Comparison of ENCODE assay signal across 8 cellular contexts in genomic region chr2:85888745-85889647, GRCh38. TPM values are rescaled to one million over a fixed set of nuclear protein-coding genes. Genes with fewer than 3 reads are reported as not detected.
DNase-seq lines count a peak whose midpoint lies in the region; ATAC-seq and TF ChIP-seq lines count a peak whose summit lies in the region.

Gene ST3GAL5 (minus strand): TSS chr2:85888990. CDS start chr2:85888905, 85 bp downstream.

- H3K27ac ChIP-seq in WERI-Rb-1 (no peak within 1 kb of the TSS), breast epithelium (peak within 1 kb of the TSS; percentile 85 to 90), spleen (peak within 1 kb of the TSS; percentile 88 to 96 (median 91))

- DNase-seq in A172 (ENCODE audit: low spot score) = peak; percentile 67
- peak; percentile 67 for DNase-seq in NCI-H2196 (lab: John Stamatoyannopoulos, UW; ENCODE audit: unreplicated experiment)
- peak; percentile 87 for DNase-seq in WERI-Rb-1
- peak; percentile 73 to 77 for DNase-seq in breast epithelium (ENCODE audit: low spot score in 2 of 2)
- peak; percentile 96 for DNase-seq in iPS-NIHi7 (ENCODE audit: extremely low spot score)
- DNase-seq in spleen = peak; percentile 97

- TF ChIP-seq POLR2A in breast epithelium (IDR thresholded peaks at IDR 0.05) = no peak
- peak in 2 of 3 donors; percentile 8 to 82 for TF ChIP-seq POLR2A in spleen (IDR thresholded peaks at IDR 0.05)

- intact Hi-C loops in breast epithelium (cut with DNase I; ENCODE audit: low total_unique reads) = no loop called here
- intact Hi-C loops in spleen (cut with DNase I; ENCODE audit: low total_unique reads) = loop anchor here (5.0 kb wide), 2 partner anchors 57 to 188 kb away; no protein-coding TSS in a partner anchor

- no peaks in the 10 kb centered on the region for H3K36me3 ChIP-seq in WERI-Rb-1
- no peaks in the 10 kb centered on the region for H3K36me3 ChIP-seq in breast epithelium
- peaks cover 0 to under 1% (median 0%) of the 10 kb centered on the region in 6 donors for H3K36me3 ChIP-seq in spleen

- peak within 1 kb of the TSS; percentile 64 for H3K4me3 ChIP-seq in WERI-Rb-1 (ENCODE audit: low read depth, low read length)
- H3K4me3 ChIP-seq in breast epithelium = peak within 1 kb of the TSS; percentile 77 to 88 (median 82)
- peak within 1 kb of the TSS; percentile 65 to 95 (median 86) for H3K4me3 ChIP-seq in spleen

- 0 to 1% (median 0%) methylated on average over 27 to 86 of the region's 86 CpGs for WGBS in spleen, 5 donors

- H3K27me3 ChIP-seq in WERI-Rb-1 (ENCODE audit: insufficient read depth, low read depth, severe bottlenecking) (no peaks in the 10 kb centered on the region), breast epithelium (no peaks in the 10 kb centered on the region), spleen (replicated peaks in 1 of 7) (peaks cover 0 to 8% (median 0%) of the 10 kb centered on the region in 7 donors)

- H3K4me1 ChIP-seq in breast epithelium = peaks cover 0 to 22% of the 10 kb centered on the region in 2 donors
- H3K4me1 ChIP-seq in spleen = peaks cover 37 to 92% (median 82%) of the 10 kb centered on the region in 6 donors

- TF ChIP-seq CTCF in WERI-Rb-1 (IDR thresholded peaks at IDR 0.05; ENCODE audit: low read depth, low read length) = peak; percentile 74
- peak in 2 of 3 donors; percentile 16 to 45 for TF ChIP-seq CTCF in breast epithelium (IDR thresholded peaks at IDR 0.05)
- peak; percentile 59 to 91 (median 82) for TF ChIP-seq CTCF in spleen (IDR thresholded peaks at IDR 0.05 in 8 of 11, conservative IDR thresholded peaks at IDR 0.05 in 3 of 11)

- ATAC-seq in GM18519 (IDR thresholded peaks at IDR 0.05; ENCODE audit: low FRiP score, unreplicated experiment) (peak; percentile 70), HG03060 (IDR thresholded peaks at IDR 0.05; ENCODE audit: low read depth, unreplicated experiment) (peak; percentile 54)

- H3K9me3 ChIP-seq in WERI-Rb-1 (ENCODE audit: severe bottlenecking) (no peaks in the 10 kb centered on the region), breast epithelium (no peaks in the 10 kb centered on the region), spleen (no peaks in the 10 kb centered on the region)

RNA-seq across cellular contexts. Expression of gene ST3GAL5, which starts in this region (rescaled TPM):
- total RNA-seq in A172 (2014; rRNA removed; shearing (Covaris generic)) = 18.7 and 30.0 TPM in 2 replicates
- total RNA-seq in breast epithelium (10 to 100 TPM; 20.8 to 52.5 (median 29.5) TPM), spleen (100 to 1,000 TPM in 2 of 7 donors, 10 to 100 TPM in 5; 55.8 to 124 (median 74.9) TPM)
- 10 to 100 TPM; 18.7 to 41.1 (median 33.8) TPM for polyA plus RNA-seq in spleen

Comparison
In these comparisons a context has a peak if more than half of its experiments do, and no peak if none do; other contexts are left out.
1. CTCF ChIP-seq: peak in every context shown above with its lines; median percentile 82 in spleen; 74 in WERI-Rb-1; 30 in breast epithelium.